Comparison of ENCODE assay signal across 9 cellular contexts in genomic region chr6:16320533-16321340, GRCh38.
A peak's percentile ranks its signal among the peaks of the same experiment; 100 is the strongest.
DNase-seq lines count a peak whose midpoint lies in the region; ATAC-seq, FAIRE-seq and TF ChIP-seq lines count a peak whose summit lies in the region.
"Had no signal": no experiment of that assay in that cellular context is flagged by ENCODE, and none has a peak within 500 bp of the region (broad histone marks: within the 10 kb centered on the region; RNA-seq: fewer than 3 reads in every experiment).

No MANE protein-coding gene starts in this region.

- intact Hi-C loops in sciatic nerve (cut with DNase I) = no loop called here

- H3K4me3 ChIP-seq in SJSA1 (peak overlapping the region; percentile 24), fibroblast of pulmonary artery (replicated peaks; ENCODE audit: low read depth, low read length) (peak overlapping the region; percentile 9)

- peak overlapping the region; percentile 91 for H3K27ac ChIP-seq in SJSA1

- DNase-seq in GM03348 (ENCODE audit: low spot score) = peak; percentile 67
- DNase-seq in SJSA1 (ENCODE audit: low read depth in 1 of 2, low spot score in 2 of 2) = no peak
- peak; percentile 41 for DNase-seq in fibroblast of pulmonary artery (ENCODE audit: low read depth)
- peak; percentile 42 for DNase-seq in sciatic nerve (ENCODE audit: low spot score)
- DNase-seq in SK-N-DZ (ENCODE audit: low spot score) = no peak
- no peak for DNase-seq in RCC 7860 (ENCODE audit: low spot score)
- no peak for DNase-seq in RPMI8226

- H3K27me3 ChIP-seq in SJSA1 (replicated peaks) = no peaks in the 10 kb centered on the region

- peaks cover 58% of the 10 kb centered on the region for H3K4me1 ChIP-seq in SJSA1 (replicated peaks)

- ATAC-seq in sciatic nerve (peak; percentile 29), GM21529 (IDR thresholded peaks at IDR 0.05; ENCODE audit: unreplicated experiment) (no peak)

- peaks cover 4% of the 10 kb centered on the region for H3K36me3 ChIP-seq in SJSA1

- FAIRE-seq in RCC 7860 (lab: Jason Lieb, UNC) = no peak
- FAIRE-seq: colon had no signal

- no peaks in the 10 kb centered on the region for H3K9me3 ChIP-seq in SJSA1 (replicated peaks)

- no peak for TF ChIP-seq CTCF in fibroblast of pulmonary artery (IDR thresholded peaks at IDR 0.05; ENCODE audit: low read length, missing control alignments)

Comparison
In these comparisons a context has a peak if more than half of its experiments do, and no peak if none do; other contexts are left out.
1. DNase-seq: peak in GM03348 (single experiment), fibroblast of pulmonary artery (single experiment) and sciatic nerve (single experiment); none in SJSA1 (0 of 2), SK-N-DZ (single experiment), RCC 7860 (single experiment) and RPMI8226 (single experiment).